1 cellular context compared by ENCODE assay signal in genomic region chr2:57693965-57694364, GRCh38.
TF ChIP-seq lines count a peak whose summit lies in the region.

No MANE protein-coding gene starts in this region.

TF ChIP-seq in GM12878, 131 proteins besides CTCF, POLR2A, EP300 and RAD21 (continued from another document):
- no peak for TF ChIP-seq ATF2 (IDR thresholded peaks at IDR 0.05; ENCODE audit: low read length)
- TF ChIP-seq RFX5 (IDR thresholded peaks at IDR 0.05; ENCODE audit: low read depth, low read length), result no peak
- TF ChIP-seq IKZF2 (IDR thresholded peaks at IDR 0.05), result peak in 1 of 2 experiments; percentile 15; a peak in 1 of 4 replicates
- TF ChIP-seq CEBPZ (IDR thresholded peaks at IDR 0.05; ENCODE audit: low read depth, low read length), result no peak
- TF ChIP-seq TAF1 (IDR thresholded peaks at IDR 0.05; ENCODE audit: borderline replicate concordance, low read depth, low read length), result no peak
